Comparison of ENCODE assay signal across 8 cellular contexts in the genomic region with DNA sequence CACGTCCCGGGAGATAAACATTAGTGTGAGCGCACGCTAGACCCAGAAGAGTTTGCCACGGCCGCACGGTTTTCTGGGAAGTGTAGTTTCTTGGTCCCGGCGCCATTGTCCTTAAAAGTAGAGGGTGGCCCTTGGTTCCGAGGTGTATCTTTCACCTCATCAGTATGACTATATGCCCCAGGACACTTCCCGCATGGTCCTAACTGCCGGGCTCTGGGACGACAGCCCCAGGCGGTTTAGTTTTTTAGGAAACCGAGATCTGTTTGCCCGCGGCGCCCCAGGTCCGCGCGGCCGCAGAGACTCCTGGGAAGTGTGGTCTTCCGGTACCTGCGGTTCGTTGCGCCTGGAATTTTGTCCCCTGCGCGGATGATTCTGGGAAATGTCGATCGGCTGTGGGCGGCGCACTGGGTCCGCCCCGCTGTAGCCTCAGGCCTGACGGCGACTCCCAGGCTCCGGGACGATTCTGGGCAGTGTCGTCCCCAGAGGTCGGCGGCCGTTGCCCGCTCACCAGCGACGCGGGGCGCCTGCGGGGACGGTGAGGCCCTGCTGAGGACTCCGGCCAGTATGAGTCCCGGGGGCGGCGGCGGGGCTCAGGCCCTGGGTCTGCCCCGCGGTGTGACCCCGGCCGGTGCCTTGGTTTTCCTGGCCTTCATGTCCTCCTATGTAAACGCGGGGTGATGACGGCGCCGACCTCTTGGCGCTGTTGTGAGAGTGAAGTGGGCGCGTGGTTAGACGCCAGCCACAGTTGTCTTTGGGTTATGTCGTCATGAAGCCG. TPM values are rescaled to one million over a fixed set of nuclear protein-coding genes. Genes with fewer than 3 reads are reported as not detected.
DNase-seq lines count a peak whose midpoint lies in the region; ATAC-seq and TF ChIP-seq lines count a peak whose summit lies in the region.

A gene (plus strand): TSS at position 418 of the 775 bp plus-strand sequence. CDS start 795 bp downstream, outside the sequence.

- DNase-seq in CD14-positive monocyte (ENCODE audit: low spot score): peak; percentile 77
- peak; percentile 96 for DNase-seq in NCI-H748 (lab: John Stamatoyannopoulos, UW; ENCODE audit: unreplicated experiment)
- DNase-seq in activated CD4-positive, alpha-beta memory T cell treated with anti-CD3 and anti-CD28 coated beads for 36 hours: peak; percentile 89
- peak; percentile 92 for DNase-seq in lower lobe of right lung
- peak; percentile 50 to 57 (median 57) for DNase-seq in stimulated activated CD4-positive, alpha-beta T cell treated with anti-CD3 and anti-CD28 coated beads, TNF-alpha, amount 100 ng/mL, for 1 hour (ENCODE audit: low read depth in 3 of 3, low spot score in 1 of 3)

- TF ChIP-seq CTCF in CD14-positive monocyte (IDR thresholded peaks at IDR 0.05): no peak
- TF ChIP-seq CTCF in lower lobe of right lung (IDR thresholded peaks at IDR 0.05): no peak

- H3K36me3 Mint-ChIP-seq in CD14-positive monocyte: peaks cover 23 to 26% of the 10 kb centered on the region in 2 donors
- peaks cover 26% of the 10 kb centered on the region for H3K36me3 Mint-ChIP-seq in activated CD4-positive, alpha-beta memory T cell treated with anti-CD3 and anti-CD28 coated beads for 36 hours

- H3K4me1 ChIP-seq in duodenal mucosa (ENCODE audit: control insufficient read depth in 1 of 2, insufficient read depth in 2 of 2, low read length in 2 of 2) (peaks cover 15 to 26% of the 10 kb centered on the region in 2 donors), lower lobe of right lung (peaks cover 23% of the 10 kb centered on the region)

- peak; percentile 87 for ATAC-seq in GM19395 (IDR thresholded peaks at IDR 0.05; ENCODE audit: unreplicated experiment)
- peak; percentile 51 for ATAC-seq in HG03558 (IDR thresholded peaks at IDR 0.05; ENCODE audit: extremely low read depth, unreplicated experiment)
- ATAC-seq in lower lobe of right lung: peak; percentile 95 to 98

- H3K9me3 ChIP-seq in duodenal mucosa (ENCODE audit: control insufficient read depth in 1 of 2, low read length in 2 of 2) (peaks cover 16 to 28% of the 10 kb centered on the region in 2 donors), lower lobe of right lung (peaks cover 9% of the 10 kb centered on the region)

- H3K27me3 ChIP-seq in duodenal mucosa (ENCODE audit: control insufficient read depth in 1 of 2, insufficient read depth in 2 of 2, low read length in 2 of 2) (no peaks in the 10 kb centered on the region), lower lobe of right lung (ENCODE audit: low read depth) (no peaks in the 10 kb centered on the region)

- H3K9ac ChIP-seq in duodenal mucosa (ENCODE audit: low read depth in 1 of 2, low read length in 2 of 2): peak within 1 kb of the TSS; percentile 87 to 91

- peak within 1 kb of the TSS; percentile 98 for H3K27ac ChIP-seq in duodenal mucosa (ENCODE audit: low read depth, low read length)
- H3K27ac ChIP-seq in lower lobe of right lung: peak within 1 kb of the TSS; percentile 99

- peaks cover 14% of the 10 kb centered on the region for H3K4me1 Mint-ChIP-seq in CD14-positive monocyte
- H3K4me1 Mint-ChIP-seq in activated CD4-positive, alpha-beta memory T cell treated with anti-CD3 and anti-CD28 coated beads for 36 hours (ENCODE audit: low read depth): peaks cover 19% of the 10 kb centered on the region

- POLR2A ChIA-PET in activated CD4-positive, alpha-beta memory T cell treated with anti-CD3 and anti-CD28 coated beads for 36 hours (lab: Charles Lee): interaction anchor here (1.0 to 2.6 kb wide), 3 partner anchors 38 to 126 kb away, joined by 3 to 13 read pairs (median 4); a partner anchor contains a TSS

- H3K4me3 Mint-ChIP-seq in CD14-positive monocyte: peak within 1 kb of the TSS; percentile 91 to 93
- H3K4me3 Mint-ChIP-seq in activated CD4-positive, alpha-beta memory T cell treated with anti-CD3 and anti-CD28 coated beads for 36 hours: peak within 1 kb of the TSS; percentile 86

- CTCF ChIA-PET in activated CD4-positive, alpha-beta memory T cell treated with anti-CD3 and anti-CD28 coated beads for 36 hours (lab: Charles Lee): interaction anchor here (1.2 kb wide), 1 partner anchor 20 kb away, joined by 3 read pairs; no protein-coding TSS in a partner anchor

- H3K36me3 ChIP-seq in duodenal mucosa (ENCODE audit: control insufficient read depth in 1 of 2, insufficient read depth in 2 of 2, low read length in 2 of 2): peaks cover 21 to 31% of the 10 kb centered on the region in 2 donors
- peaks cover 16% of the 10 kb centered on the region for H3K36me3 ChIP-seq in lower lobe of right lung

- peaks cover 0 to 3% (median 1%) of the 10 kb centered on the region in 3 donors for H3K27me3 Mint-ChIP-seq in CD14-positive monocyte (ENCODE audit: low read depth in 3 of 3)
- H3K27me3 Mint-ChIP-seq in activated CD4-positive, alpha-beta memory T cell treated with anti-CD3 and anti-CD28 coated beads for 36 hours: peaks cover 1% of the 10 kb centered on the region

- H3K4me3 ChIP-seq in duodenal mucosa (ENCODE audit: low read depth in 1 of 2, low read length in 2 of 2) (peak within 1 kb of the TSS; percentile 92 to 96), lower lobe of right lung (peak within 1 kb of the TSS; percentile 84)

- peaks cover 22 to 52% (median 43%) of the 10 kb centered on the region in 7 donors for H3K9me3 Mint-ChIP-seq in CD14-positive monocyte
- H3K9me3 Mint-ChIP-seq in activated CD4-positive, alpha-beta memory T cell treated with anti-CD3 and anti-CD28 coated beads for 36 hours: peaks cover 9% of the 10 kb centered on the region

- intact Hi-C loops in CD14-positive monocyte (cut with micrococcal nuclease): loop anchor here (5.0 kb wide), 2 partner anchors 38 to 57 kb away; a partner anchor contains a TSS
- intact Hi-C loops in activated CD4-positive, alpha-beta memory T cell treated with anti-CD3 and anti-CD28 coated beads for 36 hours (cut with micrococcal nuclease): loop anchor here (1.0 to 5.0 kb wide), 3 partner anchors 39 to 268 kb away; a partner anchor contains a TSS
- intact Hi-C loops in lower lobe of right lung (cut with DNase I): no loop called here

- peak within 1 kb of the TSS; percentile 93 to 97 (median 96) for H3K27ac Mint-ChIP-seq in CD14-positive monocyte
- peak within 1 kb of the TSS; percentile 97 for H3K27ac Mint-ChIP-seq in activated CD4-positive, alpha-beta memory T cell treated with anti-CD3 and anti-CD28 coated beads for 36 hours

RNA-seq across cellular contexts. Expression of the gene that starts here (rescaled TPM):
- polyA plus RNA-seq in CD14-positive monocyte: 1 to 10 TPM; 2.3 to 5.7 TPM
- total RNA-seq in activated CD4-positive, alpha-beta memory T cell treated with anti-CD3 and anti-CD28 coated beads for 36 hours: 1 to 10 TPM; 4.2 to 4.6 TPM
- 12.4 TPM for total RNA-seq in lower lobe of right lung

Comparison
In these comparisons a context has a peak if more than half of its experiments do, and no peak if none do; other contexts are left out.
1. Peak in every context shown above with its lines: DNase-seq, ATAC-seq, H3K4me3 ChIP-seq and H3K27ac ChIP-seq.